18 cellular contexts compared by ENCODE assay signal in the genomic region with DNA sequence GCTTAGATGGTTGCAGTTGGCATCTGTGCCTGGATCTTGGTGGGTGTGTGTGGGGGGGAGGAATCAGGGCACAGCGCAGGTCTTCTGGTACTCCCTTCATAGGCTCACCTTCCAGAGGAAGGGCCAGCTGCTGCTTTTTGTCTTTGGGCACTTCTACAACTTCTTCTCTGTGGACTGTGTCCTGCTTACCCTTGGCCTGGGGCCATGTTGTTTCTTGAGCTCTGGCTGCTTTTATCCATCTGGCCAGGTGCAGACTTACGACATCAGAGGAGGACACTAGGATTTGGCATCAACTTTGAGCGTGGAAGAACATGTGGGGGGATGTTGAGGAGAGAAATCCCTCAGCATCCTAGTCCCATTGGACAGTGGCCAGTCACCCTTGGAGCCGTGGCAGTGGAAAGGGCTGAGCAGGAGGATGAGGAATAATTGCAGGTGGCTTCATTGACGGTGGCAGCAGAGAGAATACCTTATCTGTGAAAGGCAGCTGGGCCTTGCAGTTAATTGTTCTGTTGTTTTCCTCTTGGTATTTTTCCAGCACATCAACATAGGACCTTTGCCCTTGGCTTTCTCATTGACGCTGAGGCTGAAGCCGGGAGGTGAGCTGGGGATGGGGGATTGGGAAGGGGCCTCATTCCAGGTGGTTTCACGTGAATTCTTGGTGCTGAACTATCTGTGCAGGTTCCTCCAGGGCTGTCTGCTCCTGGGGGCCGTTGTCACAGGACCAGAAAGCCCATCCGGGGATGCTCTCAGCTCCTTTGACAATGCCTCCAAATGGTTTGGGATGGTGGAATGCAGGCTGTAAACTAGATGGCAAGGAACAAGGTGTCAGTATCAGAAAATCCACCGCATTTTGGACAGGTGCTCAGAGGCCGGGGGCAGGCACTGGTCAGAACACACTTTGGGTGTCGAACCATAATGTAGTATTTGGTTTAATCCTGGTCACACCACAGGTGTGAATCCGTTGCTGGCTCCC.
"Had no signal": no experiment of that assay in that cellular context is flagged by ENCODE, and none has a peak within 500 bp of the region (broad histone marks: within the 10 kb centered on the region; RNA-seq: fewer than 3 reads in every experiment).

No MANE protein-coding gene starts in this region.

- ATAC-seq: activated CD4-positive, alpha-beta T cell treated with anti-CD3 and anti-CD28 coated beads for 36 hours; foreskin keratinocyte; left cardiac atrium; natural killer cell treated with Interleukin-12 subunit alpha and Interleukin-12 subunit beta and Interleukin-15 and Interleukin-18, amount 100 ng/mL, for 72 hours; stimulated activated naive CD8-positive, alpha-beta T cell treated with anti-CD3 and anti-CD28 coated beads, Interleukin-15, Interleukin-2, amounts not matched to agents 100 U/mL and 50 U/mL, for 24 hours; T-cell had no signal

- H3K27me3 ChIP-seq: dorsolateral prefrontal cortex, sigmoid colon, suprapubic skin, upper lobe of left lung had no signal

- H3K36me3 ChIP-seq: brain microvascular endothelial cell, sigmoid colon, suprapubic skin, upper lobe of left lung, WERI-Rb-1 had no signal

- H3K27ac Mint-ChIP-seq: activated T-helper 2 cell treated with anti-CD3 and anti-CD28 coated beads, Interferon-gamma antibody, Interleukin-2, Interleukin-4, amounts not matched to agents 10 μg/mL and 5 μg/mL and 100 μg/mL, durations not matched to agents 14 hours and 24 hours and 36 hours; natural killer cell treated with Interleukin-12 subunit alpha and Interleukin-12 subunit beta and Interleukin-15 and Interleukin-18, amount 100 ng/mL, for 72 hours; progenitor cell of endocrine pancreas; T-cell had no signal

- H3K36me3 Mint-ChIP-seq: natural killer cell treated with Interleukin-12 subunit alpha and Interleukin-12 subunit beta and Interleukin-15 and Interleukin-18, amount 100 ng/mL, for 72 hours; T-cell had no signal

- H3K9me3 ChIP-seq: sigmoid colon, suprapubic skin, upper lobe of left lung had no signal

- H3K9me3 Mint-ChIP-seq: activated T-helper 2 cell treated with anti-CD3 and anti-CD28 coated beads, Interferon-gamma antibody, Interleukin-2, Interleukin-4, amounts not matched to agents 10 μg/mL and 5 μg/mL and 100 μg/mL, durations not matched to agents 14 hours and 24 hours and 36 hours; natural killer cell treated with Interleukin-12 subunit alpha and Interleukin-12 subunit beta and Interleukin-15 and Interleukin-18, amount 100 ng/mL, for 72 hours; T-cell had no signal

- H3K27ac ChIP-seq: brain microvascular endothelial cell, dorsolateral prefrontal cortex, foreskin keratinocyte, sigmoid colon, suprapubic skin, upper lobe of left lung, WERI-Rb-1 had no signal

- H3K4me1 ChIP-seq: foreskin keratinocyte, suprapubic skin, upper lobe of left lung had no signal

- H3K4me3 Mint-ChIP-seq: activated CD4-positive, alpha-beta T cell treated with anti-CD3 and anti-CD28 coated beads for 36 hours; natural killer cell treated with Interleukin-12 subunit alpha and Interleukin-12 subunit beta and Interleukin-15 and Interleukin-18, amount 100 ng/mL, for 72 hours; T-cell had no signal

- H3K4me3 ChIP-seq: dorsolateral prefrontal cortex, sigmoid colon, suprapubic skin, upper lobe of left lung had no signal

- DNase-seq: activated CD4-positive, alpha-beta T cell treated with anti-CD3 and anti-CD28 coated beads for 36 hours; activated naive CD4-positive, alpha-beta T cell treated with anti-CD3 and anti-CD28 coated beads, Interleukin-2, amount 50 U/mL, for 16 hours; amniotic stem cell; brain microvascular endothelial cell; dorsolateral prefrontal cortex; foreskin keratinocyte; left cardiac atrium; nucleus accumbens; sigmoid colon; stimulated activated CD4-positive, alpha-beta T cell treated with anti-CD3 and anti-CD28 coated beads, Interleukin-12 subunit alpha, Interleukin-12 subunit beta, amount 100 ng/mL, for 4 hours; stimulated activated naive CD8-positive, alpha-beta T cell treated with anti-CD3 and anti-CD28 coated beads, Interleukin-15, Interleukin-2, amounts not matched to agents 100 U/mL and 50 U/mL, for 24 hours; T-cell; upper lobe of left lung; WERI-Rb-1 had no signal
